ENCODE assay signal across 17 cellular contexts in the genomic region with DNA sequence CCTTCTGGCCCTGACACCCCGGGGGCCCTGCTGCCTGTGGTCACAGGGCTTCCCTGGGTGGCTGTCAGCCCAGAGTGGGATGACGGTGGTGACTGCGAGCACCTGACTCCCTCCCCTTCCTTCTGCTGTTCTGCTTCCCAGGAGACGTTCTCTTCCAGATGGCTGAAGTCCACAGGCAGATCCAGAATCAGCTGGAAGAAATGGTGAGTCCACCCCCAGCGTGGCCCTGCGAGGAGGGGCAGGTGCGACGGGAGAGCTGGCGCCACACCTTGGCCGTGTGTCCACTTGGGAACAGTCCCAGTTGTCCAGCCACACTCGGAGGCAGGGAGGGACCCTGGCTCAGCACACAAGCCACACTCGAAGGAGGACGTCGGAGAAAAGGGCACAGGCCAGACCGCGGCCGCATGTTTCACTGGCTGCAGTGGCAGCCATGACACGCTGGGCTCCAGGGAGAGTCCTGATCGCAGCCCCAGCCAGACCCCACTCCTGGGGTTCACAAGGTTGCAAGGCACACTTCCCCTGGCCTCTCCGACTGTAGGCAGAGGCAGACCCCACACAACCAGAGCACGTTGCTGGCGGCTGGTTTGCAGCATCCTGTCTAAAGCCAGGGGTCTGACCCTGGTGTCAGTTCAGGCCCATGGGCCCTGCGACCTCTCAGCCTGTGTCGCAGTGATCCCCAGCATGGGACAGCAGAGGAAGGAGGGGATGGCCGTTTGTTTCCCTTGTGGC. TPM values are rescaled to one million over a fixed set of nuclear protein-coding genes. Genes with fewer than 3 reads are reported as not detected.
A peak's percentile ranks its signal among the peaks of the same experiment; 100 is the strongest.
DNase-seq lines count a peak whose midpoint lies in the region; ATAC-seq and TF ChIP-seq lines count a peak whose summit lies in the region.
"Had no signal": no experiment of that assay in that cellular context is flagged by ENCODE, and none has a peak within 500 bp of the region (broad histone marks: within the 10 kb centered on the region; RNA-seq: fewer than 3 reads in every experiment).

No MANE protein-coding gene starts in this region.

- H3K4me1 ChIP-seq in left ventricle myocardium inferior (peaks cover 58% of the 10 kb centered on the region), vagina (peaks cover 55% of the 10 kb centered on the region)

- H3K9me3 Mint-ChIP-seq in neural crest cell = no peaks in the 10 kb centered on the region
- H3K9me3 Mint-ChIP-seq: CD4-positive, alpha-beta memory T cell; IgD-negative memory B cell had no signal

- H3K4me3 ChIP-seq in left ventricle myocardium inferior (no peak overlapping the region), vagina (no peak overlapping the region)

- intact Hi-C loops in left ventricle myocardium inferior (cut with micrococcal nuclease) (no loop called here), vagina (cut with DNase I) (loop anchor here (5.0 kb wide), 1 partner anchor 38 kb away; no protein-coding TSS in a partner anchor)

- peak overlapping the region; percentile 96 for H3K27ac Mint-ChIP-seq in neural crest cell (ENCODE audit: unreplicated experiment)
- H3K27ac Mint-ChIP-seq: IgD-negative memory B cell had no signal

- peaks cover 5% of the 10 kb centered on the region for H3K4me1 Mint-ChIP-seq in neural crest cell
- H3K4me1 Mint-ChIP-seq: IgD-negative memory B cell had no signal

- H3K9me3 ChIP-seq in left ventricle myocardium inferior (replicated peaks) = no peaks in the 10 kb centered on the region
- no peaks in the 10 kb centered on the region for H3K9me3 ChIP-seq in vagina

- no peaks in the 10 kb centered on the region for H3K27me3 ChIP-seq in left ventricle myocardium inferior (ENCODE audit: low read depth)
- no peaks in the 10 kb centered on the region for H3K27me3 ChIP-seq in vagina

- no peaks in the 10 kb centered on the region for H3K36me3 Mint-ChIP-seq in neural crest cell (ENCODE audit: low read depth)
- H3K36me3 Mint-ChIP-seq: CD4-positive, alpha-beta memory T cell had no signal

- TF ChIP-seq CTCF in left ventricle myocardium inferior (IDR thresholded peaks at IDR 0.05; ENCODE audit: borderline replicate concordance) = no peak
- no peak for TF ChIP-seq CTCF in neural crest cell (conservative IDR thresholded peaks at IDR 0.05)
- no peak for TF ChIP-seq CTCF in vagina (IDR thresholded peaks at IDR 0.05)

- H3K36me3 ChIP-seq in left ventricle myocardium inferior (peaks cover 22% of the 10 kb centered on the region), vagina (peaks cover 0 to 24% of the 10 kb centered on the region in 2 donors)

- ATAC-seq in HG03469 (IDR thresholded peaks at IDR 0.05; ENCODE audit: unreplicated experiment) (no peak), HG03442 (IDR thresholded peaks at IDR 0.05; ENCODE audit: unreplicated experiment) (no peak)
- ATAC-seq: PC-3 had no signal

- no peaks in the 10 kb centered on the region for H3K27me3 Mint-ChIP-seq in neural crest cell (ENCODE audit: low read depth)
- H3K27me3 Mint-ChIP-seq: CD4-positive, alpha-beta memory T cell had no signal

- peak overlapping the region; percentile 90 for H3K27ac ChIP-seq in left ventricle myocardium inferior (replicated peaks)
- peak overlapping the region; percentile 60 for H3K27ac ChIP-seq in vagina

- H3K4me3 Mint-ChIP-seq in neural crest cell = no peak overlapping the region

- no peak for TF ChIP-seq POLR2A in vagina (IDR thresholded peaks at IDR 0.05)

- DNase-seq in NCI-H2171 treated with DMSO at 0.1 percent for 48 hours (lab: John Stamatoyannopoulos, UW) (peak; percentile 52), NCI-H2171 (lab: John Stamatoyannopoulos, UW) (no peak), left ventricle myocardium inferior (peak; percentile 43), neural crest cell (ENCODE audit: low read depth, low spot score) (no peak), vagina (ENCODE audit: extremely low spot score in 2 of 2) (no peak), NCI-H510A treated with DMSO at 0.1 percent for 48 hours (lab: John Stamatoyannopoulos, UW) (no peak)
- DNase-seq: 8988T; amniotic stem cell; CD4-positive, alpha-beta memory T cell; EL; NCI-H1105; NCI-H510A; PC-3; stimulated activated naive CD4-positive, alpha-beta T cell had no signal

RNA-seq across cellular contexts. Expression of a gene that starts 49.9 kb away (rescaled TPM):
- total RNA-seq in left ventricle myocardium inferior (27.9 TPM), neural crest cell (47.5 and 53.6 TPM in 2 replicates), vagina (113 TPM)

Comparison
In these comparisons a context has a peak if more than half of its experiments do, and no peak if none do; other contexts are left out.
1. DNase-seq: peak in NCI-H2171 treated with DMSO at 0.1 percent for 48 hours (single experiment) and left ventricle myocardium inferior (single experiment); none in NCI-H2171 (single experiment), neural crest cell (single experiment), vagina (0 of 2) and NCI-H510A treated with DMSO at 0.1 percent for 48 hours (single experiment).